ENCODE assay signal across 21 cellular contexts in the genomic region with DNA sequence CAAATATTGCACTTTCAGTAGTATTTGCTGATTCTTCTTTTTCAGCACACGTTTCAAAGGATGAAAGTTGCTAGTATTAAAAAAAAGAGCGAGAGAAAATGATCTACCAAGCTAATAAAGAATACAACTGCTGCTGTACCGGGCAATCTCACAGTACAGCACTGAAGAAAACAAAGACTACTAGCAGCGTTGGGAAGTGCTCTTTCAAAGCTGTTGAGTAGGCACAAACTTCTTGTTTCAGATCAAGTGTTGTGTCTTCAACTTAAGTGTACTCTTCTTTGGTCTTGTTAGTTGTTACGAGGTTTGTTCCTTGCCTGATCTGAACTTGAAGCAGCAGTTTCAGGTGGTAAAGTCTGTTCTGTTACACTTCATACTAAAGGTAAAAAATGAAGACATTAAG. TPM values are rescaled to one million over a fixed set of nuclear protein-coding genes. Genes with fewer than 3 reads are reported as not detected.
"Had no signal": no experiment of that assay in that cellular context is flagged by ENCODE, and none has a peak within 500 bp of the region (broad histone marks: within the 10 kb centered on the region; RNA-seq: fewer than 3 reads in every experiment).

No MANE protein-coding gene starts in this region.

- H3K4me3 ChIP-seq: gastroesophageal sphincter, pancreas, thyroid gland, uterus had no signal

- DNase-seq: activated CD8-positive, alpha-beta memory T cell treated with anti-CD3 and anti-CD28 coated beads, Interleukin-2, amount 10 ng/mL, durations not matched to agents 7 days and 5 days; activated effector memory CD4-positive, alpha-beta T cell treated with anti-CD3 and anti-CD28 coated beads, Interleukin-2, amount 50 U/mL, for 16 hours; activated T-cell treated with anti-CD3 and anti-CD28 coated beads, Interleukin-2, amount 50 U/mL, for 1 hour; aorta; dorsolateral prefrontal cortex; endodermal cell; heart right ventricle; left cardiac atrium; mammary epithelial cell; naive B cell; pancreas; stimulated activated CD4-positive, alpha-beta T cell treated with anti-CD3 and anti-CD28 coated beads, Interleukin-2, amount 100 ng/mL, for 48 hours; T1000; uterus had no signal

- H3K27me3 Mint-ChIP-seq: activated CD8-positive, alpha-beta memory T cell treated with anti-CD3 and anti-CD28 coated beads, Interleukin-2, amount 10 ng/mL, durations not matched to agents 7 days and 5 days; naive B cell; stimulated activated memory B cell treated with anti-CD40 and anti-IgM and Interleukin-4, amounts not matched to agents 10 μg/mL and 1 μg/mL and 100 μg/mL, for 72 hours had no signal

- H3K9me3 ChIP-seq: breast epithelium, gastroesophageal sphincter, heart right ventricle, pancreas, thyroid gland, uterus had no signal

- H3K27ac Mint-ChIP-seq: endodermal cell; stimulated activated memory B cell treated with anti-CD40 and anti-IgM and Interleukin-4, amounts not matched to agents 10 μg/mL and 1 μg/mL and 100 μg/mL, for 72 hours had no signal

- H3K27me3 ChIP-seq: breast epithelium, dorsolateral prefrontal cortex, gastroesophageal sphincter, heart right ventricle, pancreas, thyroid gland, uterus had no signal

- H3K9me3 Mint-ChIP-seq: endodermal cell; naive B cell; stimulated activated memory B cell treated with anti-CD40 and anti-IgM and Interleukin-4, amounts not matched to agents 10 μg/mL and 1 μg/mL and 100 μg/mL, for 72 hours had no signal

- H3K4me3 Mint-ChIP-seq: activated CD8-positive, alpha-beta memory T cell treated with anti-CD3 and anti-CD28 coated beads, Interleukin-2, amount 10 ng/mL, durations not matched to agents 7 days and 5 days; endodermal cell; naive B cell; stimulated activated memory B cell treated with anti-CD40 and anti-IgM and Interleukin-4, amounts not matched to agents 10 μg/mL and 1 μg/mL and 100 μg/mL, for 72 hours had no signal

- FAIRE-seq: pancreas had no signal

- H3K27ac ChIP-seq: breast epithelium, dorsolateral prefrontal cortex, gastroesophageal sphincter, pancreas, uterus had no signal

- ATAC-seq: activated CD4-positive, CD25-positive, alpha-beta regulatory T cell treated with anti-CD3 and anti-CD28 coated beads, Interleukin-2, amount 50 U/mL, for 24 hours; activated CD8-positive, alpha-beta memory T cell treated with anti-CD3 and anti-CD28 coated beads, Interleukin-2, amount 10 ng/mL, durations not matched to agents 7 days and 5 days; gastroesophageal sphincter; heart right ventricle; left cardiac atrium; pancreas; stimulated activated memory B cell treated with anti-CD40 and anti-IgM and Interleukin-4, amounts not matched to agents 10 μg/mL and 1 μg/mL and 100 μg/mL, for 72 hours had no signal

- H3K36me3 ChIP-seq: breast epithelium, uterus had no signal

RNA-seq across cellular contexts. Expression of gene AMPD1, which starts 54.5 kb away (rescaled TPM):
- total RNA-seq: activated CD8-positive, alpha-beta memory T cell treated with anti-CD3 and anti-CD28 coated beads, Interleukin-2, amount 10 ng/mL, durations not matched to agents 7 days and 5 days; dorsolateral prefrontal cortex; endodermal cell; epithelial cell of proximal tubule; gastroesophageal sphincter; left cardiac atrium; mammary epithelial cell; renal cortical epithelial cell; thyroid gland had no signal
- polyA plus RNA-seq: heart right ventricle, mammary epithelial cell, pancreas had no signal
